Comparison of ENCODE assay signal across 18 cellular contexts in the genomic region with DNA sequence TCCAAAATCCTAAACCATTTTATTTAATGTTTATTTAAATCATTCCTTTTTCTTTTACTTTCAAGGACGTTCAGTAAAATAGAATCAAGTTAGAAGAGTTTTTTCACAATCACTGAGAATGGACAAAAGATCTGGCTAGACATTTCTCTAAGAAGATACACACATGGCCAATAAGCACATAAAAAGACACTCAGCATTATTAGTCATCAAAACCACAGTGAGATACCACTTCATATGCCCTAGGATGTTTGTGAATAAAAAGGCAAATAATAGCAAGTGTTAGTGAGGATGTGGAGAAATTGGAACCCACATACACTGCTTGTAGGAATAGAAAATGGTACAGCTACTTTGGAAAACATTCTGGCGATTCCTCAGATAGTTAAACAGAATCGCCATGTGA.
A peak's percentile ranks its signal among the peaks of the same experiment; 100 is the strongest.
DNase-seq lines count a peak whose midpoint lies in the region; ATAC-seq, FAIRE-seq and TF ChIP-seq lines count a peak whose summit lies in the region.
"Had no signal": no experiment of that assay in that cellular context is flagged by ENCODE, and none has a peak within 500 bp of the region (broad histone marks: within the 10 kb centered on the region; RNA-seq: fewer than 3 reads in every experiment).

No MANE protein-coding gene starts in this region.

- H3K27me3 ChIP-seq in bronchial epithelial cell (ENCODE audit: control insufficient read depth, insufficient read depth, low read length), result no peaks in the 10 kb centered on the region
- H3K27me3 ChIP-seq: heart right ventricle, sigmoid colon, tibial artery had no signal

- no peaks in the 10 kb centered on the region for H3K27me3 Mint-ChIP-seq in naive B cell
- H3K27me3 Mint-ChIP-seq: activated CD4-positive, alpha-beta memory T cell treated with anti-CD3 and anti-CD28 coated beads, Interleukin-2, amount 10 ng/mL, durations not matched to agents 7 days and 5 days; CD4-positive, alpha-beta T cell had no signal

- TF ChIP-seq CTCF in GM12865 (IDR thresholded peaks at IDR 0.05; ENCODE audit: insufficient read depth, low read depth, low read length, missing control alignments), result no peak
- no peak for TF ChIP-seq CTCF in bronchial epithelial cell (IDR thresholded peaks at IDR 0.05; ENCODE audit: insufficient read depth, low read length, severe bottlenecking)

- DNase-seq in GM12865 (ENCODE audit: low read depth), result peak; percentile 21
- peak; percentile 80 for DNase-seq in bronchial epithelial cell (ENCODE audit: low read depth)
- no peak for DNase-seq in naive B cell
- DNase-seq in NCI-H2029 (lab: John Stamatoyannopoulos, UW), result no peak
- DNase-seq in AG08396 (ENCODE audit: low spot score), result no peak
- no peak for DNase-seq in stimulated activated CD4-positive, alpha-beta T cell treated with anti-CD3 and anti-CD28 coated beads, Interleukin-2, amount 100 ng/mL, for 24 hours
- DNase-seq: activated CD4-positive, alpha-beta memory T cell treated with anti-CD3 and anti-CD28 coated beads, Interleukin-2, amount 10 ng/mL, durations not matched to agents 7 days and 5 days; CD4-positive, alpha-beta T cell; GDM1; heart right ventricle; midbrain; MM.1S; NCI-H1930; NCI-H69; sigmoid colon; stimulated activated CD4-positive, alpha-beta T cell treated with anti-CD3 and anti-CD28 coated beads, Interleukin-4, amount 100 ng/mL, for 24 hours; tibial artery had no signal

- H3K36me3 ChIP-seq in bronchial epithelial cell (ENCODE audit: control insufficient read depth, insufficient read depth, low read length), result no peaks in the 10 kb centered on the region

- peak overlapping the region; percentile 9 to 95 (median 62) for H3K27ac Mint-ChIP-seq in naive B cell
- H3K27ac Mint-ChIP-seq: activated CD4-positive, alpha-beta memory T cell treated with anti-CD3 and anti-CD28 coated beads, Interleukin-2, amount 10 ng/mL, durations not matched to agents 7 days and 5 days; CD4-positive, alpha-beta T cell had no signal

- H3K4me1 Mint-ChIP-seq in naive B cell, result peaks cover 51 to 77% (median 58%) of the 10 kb centered on the region in 3 donors

- FAIRE-seq in bronchial epithelial cell (lab: Jason Lieb, UNC), result no peak

- H3K4me3 Mint-ChIP-seq in naive B cell, result no peak overlapping the region
- H3K4me3 Mint-ChIP-seq: activated CD4-positive, alpha-beta memory T cell treated with anti-CD3 and anti-CD28 coated beads, Interleukin-2, amount 10 ng/mL, durations not matched to agents 7 days and 5 days; CD4-positive, alpha-beta T cell had no signal

- no peak overlapping the region for H3K4me3 ChIP-seq in GM12865 (ENCODE audit: low read depth, low read length)
- H3K4me3 ChIP-seq in bronchial epithelial cell (ENCODE audit: low read depth, low read length), result no peak overlapping the region
- H3K4me3 ChIP-seq: heart right ventricle, sigmoid colon, tibial artery had no signal

- ATAC-seq in HG03432 (IDR thresholded peaks at IDR 0.05; ENCODE audit: unreplicated experiment) (peak; percentile 38), naive B cell (ENCODE audit: low read depth in 2 of 2) (no peak)
- ATAC-seq: heart right ventricle had no signal

- no peaks in the 10 kb centered on the region for H3K9me3 Mint-ChIP-seq in naive B cell
- H3K9me3 Mint-ChIP-seq: activated CD4-positive, alpha-beta memory T cell treated with anti-CD3 and anti-CD28 coated beads, Interleukin-2, amount 10 ng/mL, durations not matched to agents 7 days and 5 days had no signal

- H3K36me3 Mint-ChIP-seq in naive B cell, result peaks cover 21% of the 10 kb centered on the region in 2 donors

Comparison
In these comparisons a context has a peak if more than half of its experiments do, and no peak if none do; other contexts are left out.
1. DNase-seq: peak in GM12865 (single experiment) and bronchial epithelial cell (single experiment); none in naive B cell (single experiment), NCI-H2029 (single experiment), AG08396 (single experiment) and stimulated activated CD4-positive, alpha-beta T cell treated with anti-CD3 and anti-CD28 coated beads, Interleukin-2, amount 100 ng/mL, for 24 hours (0 of 2).